In the genomic region with DNA sequence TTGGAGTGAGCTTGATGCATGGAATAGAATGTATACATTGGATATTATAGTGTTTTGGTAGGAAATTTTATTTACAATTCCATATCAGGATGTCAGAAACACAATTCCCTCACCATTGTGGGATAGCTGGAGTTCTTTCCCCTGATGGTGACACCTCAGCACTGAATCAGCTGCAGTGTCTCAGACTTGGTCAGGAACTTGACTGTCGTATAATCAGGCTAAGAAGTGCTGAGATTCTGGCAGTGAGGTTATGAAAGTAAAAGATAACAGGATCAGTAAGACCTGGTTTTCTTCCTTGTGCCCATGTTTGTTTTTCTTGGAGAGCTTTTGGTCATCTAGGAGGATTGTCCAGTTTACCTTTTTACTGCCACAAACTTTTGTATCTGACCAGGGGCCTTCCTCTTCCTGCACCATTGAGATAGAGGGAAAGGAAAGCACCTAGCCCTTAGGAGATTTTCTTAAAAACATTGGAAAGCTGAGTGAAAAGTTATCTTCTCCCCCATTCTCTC, we compare ENCODE assay signal across 16 cellular contexts. TPM values are rescaled to one million over a fixed set of nuclear protein-coding genes. Genes with fewer than 3 reads are reported as not detected.
A peak's percentile ranks its signal among the peaks of the same experiment; 100 is the strongest.
DNase-seq lines count a peak whose midpoint lies in the region; ATAC-seq, FAIRE-seq and TF ChIP-seq lines count a peak whose summit lies in the region.
"Had no signal": no experiment of that assay in that cellular context is flagged by ENCODE, and none has a peak within 500 bp of the region (broad histone marks: within the 10 kb centered on the region; RNA-seq: fewer than 3 reads in every experiment).

No MANE protein-coding gene starts in this region.

- WGBS in GM12878 (ENCODE audit: insufficient coverage, insufficient replicate concordance, low lambda C conversion rate, missing lambda C conversion rate) = 22% methylated on average over 1 of the region's 1 CpG

- no peaks in the 10 kb centered on the region for H3K9me3 Mint-ChIP-seq in nephron
- H3K9me3 Mint-ChIP-seq: CD4-positive, alpha-beta T cell; H9 had no signal

- TF ChIP-seq CTCF in MM.1S (IDR thresholded peaks at IDR 0.05; ENCODE audit: low read length) (no peak), GM12878 (IDR thresholded peaks at IDR 0.05 in 2 of 3, conservative IDR thresholded peaks at IDR 0.05 in 1 of 3; ENCODE audit: control insufficient read depth in 2 of 3, extremely low read depth in 1 of 3, insufficient read depth in 1 of 3, low read depth in 3 of 3, low read length in 3 of 3) (no peak), nephron (IDR thresholded peaks at IDR 0.05; ENCODE audit: unreplicated experiment in 3 of 3) (no peak)

- peaks cover 100% of the 10 kb centered on the region for H3K79me2 ChIP-seq in MM.1S (ENCODE audit: low read length)
- peaks cover 41% of the 10 kb centered on the region for H3K79me2 ChIP-seq in GM12878 (ENCODE audit: control insufficient read depth, insufficient read depth, low read length)

- H3K9me2 ChIP-seq in MM.1S (replicated peaks; ENCODE audit: insufficient read depth, low read length) = no peaks in the 10 kb centered on the region

- peak; percentile 20 for DNase-seq in ELR (ENCODE audit: low read depth)
- peak; percentile 43 for DNase-seq in MM.1S
- DNase-seq in GM12878 (ENCODE audit: low read depth, low spot score) = no peak
- no peak for DNase-seq in NCI-H1092 treated with DMSO at 0.1 percent for 48 hours (lab: John Stamatoyannopoulos, UW)
- DNase-seq: ACHN; CD4-positive, alpha-beta T cell; DMS79; H9; NCI-H1436 treated with DMSO at 0.1 percent for 48 hours; NCI-H2081; NCI-H526; OCI-M1 had no signal

- H3F3A ChIP-seq in MM.1S (ENCODE audit: insufficient read depth, low read length) = peaks cover 48% of the 10 kb centered on the region

- no peaks in the 10 kb centered on the region for H4K20me1 ChIP-seq in MM.1S (ENCODE audit: insufficient read depth, low read length)
- H4K20me1 ChIP-seq in GM12878 (ENCODE audit: control insufficient read depth, insufficient read depth) = no peaks in the 10 kb centered on the region

- H3K9ac ChIP-seq in MM.1S (ENCODE audit: low read length) (peak overlapping the region; percentile 97; the same call in 1 of the 2 replicates), GM12878 (ENCODE audit: control insufficient read depth, insufficient read depth, low read length) (no peak overlapping the region)

- intact Hi-C loops in GM12878 (cut with micrococcal nuclease; ENCODE audit: unreplicated experiment) = no loop called here

- POLR2A ChIA-PET in GM12878 (lab: Charles Lee) = interaction anchor here (0.9 to 5.3 kb wide), 12 partner anchors 9 to 207 kb away, joined by 3 to 43 read pairs (median 4); partner anchors contain the start of gene CPOX

- H3K4me1 Mint-ChIP-seq in nephron = peaks cover 11% of the 10 kb centered on the region

- H3K4me2 ChIP-seq in MM.1S (ENCODE audit: low read depth, low read length) (peak overlapping the region; percentile 91), GM12878 (ENCODE audit: control insufficient read depth, insufficient read depth) (0 out of 2 replicates have a peak overlapping the region, but pooled peaks have one; percentile 2)

- CTCF ChIA-PET in GM12878 (lab: Yijun Ruan, JAX) = interaction anchor here (0.8 to 1.6 kb wide), 4 partner anchors 10 to 91 kb away, joined by 3 to 6 read pairs (median 4); no protein-coding TSS in a partner anchor

- no peak for FAIRE-seq in GM12878 (lab: Jason Lieb, UNC)
- FAIRE-seq: G401.6 had no signal

- H3K4me3 ChIP-seq in MM.1S (ENCODE audit: low read length) = peak overlapping the region; percentile 93
- peak overlapping the region; percentile 41; the same call in 1 of the 2 replicates for H3K4me3 ChIP-seq in GM12878

- no peaks in the 10 kb centered on the region; the same call in 1 of the 2 replicates for H3K36me3 ChIP-seq in MM.1S (replicated peaks; ENCODE audit: insufficient read depth, low read length)
- H3K36me3 ChIP-seq in GM12878 (ENCODE audit: control insufficient read depth in 2 of 2, insufficient read depth in 2 of 2, low read length in 1 of 2) = no peaks in the 10 kb centered on the region

- H3K4me3 Mint-ChIP-seq in nephron = peak overlapping the region; percentile 89 to 94 (median 90)
- H3K4me3 Mint-ChIP-seq: CD4-positive, alpha-beta T cell had no signal

- peaks cover 42% of the 10 kb centered on the region for H3K27me3 Mint-ChIP-seq in nephron (ENCODE audit: low read depth)

- BruUV-seq in GM12878 (replicated peaks; lab: Mats Ljungman, UMichigan) = no TSS peak

- H3K36me3 Mint-ChIP-seq in nephron (ENCODE audit: low read depth) = peaks cover 12% of the 10 kb centered on the region

- H3K4me1 ChIP-seq in MM.1S (ENCODE audit: low read length) = peaks cover 59% of the 10 kb centered on the region
- H3K4me1 ChIP-seq in GM12878 (ENCODE audit: control insufficient read depth, insufficient read depth, low read length) = no peaks in the 10 kb centered on the region

- peak overlapping the region in 1 of 3 experiments; percentile 17 for H3K27ac Mint-ChIP-seq in nephron
- H3K27ac Mint-ChIP-seq: CD4-positive, alpha-beta T cell; H9 had no signal

- no peaks in the 10 kb centered on the region for H3K27me3 ChIP-seq in MM.1S (replicated peaks; ENCODE audit: insufficient read depth, low read length)
- H3K27me3 ChIP-seq in GM12878 (replicated peaks in 1 of 2; ENCODE audit: control insufficient read depth in 2 of 2, insufficient read depth in 2 of 2, low read length in 1 of 2) = no peaks in the 10 kb centered on the region

- no peak for TF ChIP-seq RAD21 in GM12878 (IDR thresholded peaks at IDR 0.05; ENCODE audit: insufficient read depth, low read depth, low read length)

- RAD21 ChIA-PET in GM12878 (lab: Charles Lee; ENCODE audit: unreplicated experiment) = interaction anchor here (0.7 to 7.4 kb wide), 12 partner anchors 9 to 177 kb away, joined by 3 to 48 read pairs (median 5); no protein-coding TSS in a partner anchor

- no peak for TF ChIP-seq EP300 in GM12878 (IDR thresholded peaks at IDR 0.05; ENCODE audit: borderline replicate concordance in 1 of 2, control insufficient read depth in 1 of 2, low read depth in 2 of 2, low read length in 2 of 2)

- ATAC-seq in GM12878 = no peak
- ATAC-seq in GM21390 (IDR thresholded peaks at IDR 0.05; ENCODE audit: unreplicated experiment) = no peak
- ATAC-seq in HG03196 (IDR thresholded peaks at IDR 0.05; ENCODE audit: unreplicated experiment) = no peak

- H3K9me3 ChIP-seq in MM.1S (replicated peaks; ENCODE audit: insufficient read depth, low read length) (no peaks in the 10 kb centered on the region), GM12878 (replicated peaks; ENCODE audit: control insufficient read depth, insufficient read depth, low read length) (no peaks in the 10 kb centered on the region)

- H2AFZ ChIP-seq in MM.1S (ENCODE audit: low read length) (no peak overlapping the region), GM12878 (ENCODE audit: control insufficient read depth, low read depth, low read length) (no peak overlapping the region)

- no peak for TF ChIP-seq POLR2A in GM12878 (IDR thresholded peaks at IDR 0.05; ENCODE audit: low read depth, low read length)

- SMC1A ChIA-PET in GM12878 (lab: Charles Lee; ENCODE audit: uncharacterized antibody, unreplicated experiment) = interaction anchor here (0.7 to 4.8 kb wide), 20 partner anchors 8 to 186 kb away, joined by 3 to 51 read pairs (median 7); partner anchors contain the start of gene ST3GAL6

- H3K27ac ChIP-seq in MM.1S (ENCODE audit: low read length) (peak overlapping the region; percentile 91; the same call in 1 of the 2 replicates), GM12878 (ENCODE audit: control insufficient read depth, insufficient read depth) (no peak overlapping the region)

- in situ Hi-C loops in GM12878 (cut with MboI) = no loop called here

TF ChIP-seq in GM12878, 131 proteins besides CTCF, POLR2A, EP300 and RAD21 (continues in another document):
- TF ChIP-seq NR2F1 (conservative IDR thresholded peaks at IDR 0.05) (no peak), TARDBP (IDR thresholded peaks at IDR 0.05; ENCODE audit: borderline replicate concordance) (no peak), SREBF2 (IDR thresholded peaks at IDR 0.05; ENCODE audit: low read length) (no peak), JUNB (IDR thresholded peaks at IDR 0.05) (no peak), RCOR1 (conservative IDR thresholded peaks at IDR 0.05; ENCODE audit: low read depth, low read length) (no peak), SMAD5 (IDR thresholded peaks at IDR 0.05; ENCODE audit: low read depth) (no peak), TBL1XR1 (IDR thresholded peaks at IDR 0.05; ENCODE audit: low read depth, low read length) (no peak), SREBF1 (IDR thresholded peaks at IDR 0.05; ENCODE audit: low read length) (no peak), PAX5 (IDR thresholded peaks at IDR 0.05; ENCODE audit: borderline replicate concordance, low read depth, low read length) (no peak), USF1 (IDR thresholded peaks at IDR 0.05; ENCODE audit: borderline replicate concordance, extremely low read length, insufficient read depth, low read depth, low read length) (no peak)

RNA-seq across cellular contexts. Expression of gene ST3GAL6, which starts 27.3 kb away (rescaled TPM):
- total RNA-seq in GM12878 (2013; cell fraction: nucleolus; rRNA removed) = 172 and 176 TPM in 2 replicates
- total RNA-seq in GM12878 (2014; rRNA removed) (35.4 and 43.9 TPM in 2 replicates), GM12878 (2014; rRNA removed; fragmentation: Illumina TruSeq; extraction: Trizol) (38.6 and 39.2 TPM in 2 replicates), GM12878 (2021) (36.2 TPM in 2 replicates)
- polyA plus RNA-seq in GM12878 (2011; ENCODE audit: low read depth) = 3.2 TPM
- polyA plus RNA-seq in GM12878 (2011; rRNA removed) (20.2 and 31.3 TPM in 2 replicates), GM12878 (2014; fragmentation: Illumina TruSeq; extraction: Trizol) (38.8 and 58.0 TPM in 2 replicates), GM12878 (2014; fragmentation: Nextera tagmentation; extraction: Ambion mirVana) (10 to 100 TPM; 19.5 to 31.4 TPM), GM12878 (2014; rRNA removed) (32.4 and 41.2 TPM in 2 replicates), GM12878 (2016; fragmentation: Nextera tagmentation; extraction: Ambion mirVana) (10 to 100 TPM; 38.8 to 40.4 TPM)
- polyA plus RNA-seq in GM12878 (2011; cell fraction: cytosol; rRNA removed) = 6.9 and 9.8 TPM in 2 replicates
- 21.4 and 27.9 TPM in 2 replicates for polyA plus RNA-seq in GM12878 (2011; cell fraction: nucleus; rRNA removed)
- polyA plus RNA-seq in GM12878 (2012) = 6.3 and 11.1 TPM in 2 replicates
- 10.3 and 13.2 TPM in 2 replicates for polyA minus RNA-seq in GM12878 (2011; rRNA and poly(A)+ RNA removed)
- polyA minus RNA-seq in GM12878 (2011; cell fraction: cytosol; rRNA and poly(A)+ RNA removed) = 7.8 and 8.3 TPM in 2 replicates
- polyA minus RNA-seq in GM12878 (2011; cell fraction: nucleus; rRNA and poly(A)+ RNA removed) = 25.9 and 40.0 TPM in 2 replicates

Comparison
In these comparisons a context has a peak if more than half of its experiments do, and no peak if none do; other contexts are left out.
1. DNase-seq: peak in ELR (single experiment) and MM.1S (single experiment); none in GM12878 (single experiment) and NCI-H1092 treated with DMSO at 0.1 percent for 48 hours (single experiment).